ENCODE assay signal across 11 cellular contexts in genomic region chrX:136030357-136031225, GRCh38. TPM values are rescaled to one million over a fixed set of nuclear protein-coding genes. Genes with fewer than 3 reads are reported as not detected.
A peak's percentile ranks its signal among the peaks of the same experiment; 100 is the strongest.
DNase-seq lines count a peak whose midpoint lies in the region; ATAC-seq, FAIRE-seq and TF ChIP-seq lines count a peak whose summit lies in the region.
"Had no signal": no experiment of that assay in that cellular context is flagged by ENCODE, and none has a peak within 500 bp of the region (broad histone marks: within the 10 kb centered on the region; RNA-seq: fewer than 3 reads in every experiment).

No MANE protein-coding gene starts in this region.

- peaks cover 16% of the 10 kb centered on the region for H3K4me1 Mint-ChIP-seq in HFFc6 (ENCODE audit: low read depth)

- no peaks in the 10 kb centered on the region; the same call in 1 of the 2 replicates for H3K27me3 Mint-ChIP-seq in HFFc6 (ENCODE audit: insufficient read depth)

- DNase-seq in HFFc6 (peak; percentile 51), coronary artery (ENCODE audit: low spot score) (peak; percentile 89), left lung (no peak), NOMO-1 treated with dmso at 0.1 percent for 144 hours (lab: John Stamatoyannopoulos, UW; ENCODE audit: unreplicated experiment) (no peak), CD1c-positive myeloid dendritic cell (ENCODE audit: extremely low spot score) (no peak), RCC 7860 (ENCODE audit: low spot score) (no peak), ecto neural progenitor cell (ENCODE audit: low spot score) (no peak)
- DNase-seq: PC-3 had no signal

- H3K4me1 ChIP-seq in left lung (no peaks in the 10 kb centered on the region), subcutaneous abdominal adipose tissue (ENCODE audit: control insufficient read depth in 5 of 5, insufficient read depth in 5 of 5, low read length in 5 of 5) (peaks cover 2 to 41% (median 27%) of the 10 kb centered on the region in 5 donors)

- peak overlapping the region in 1 of 5 donors; percentile 27 for H3K9ac ChIP-seq in subcutaneous abdominal adipose tissue (ENCODE audit: low read length in 5 of 5)

- H3K27me3 ChIP-seq in left lung (no peaks in the 10 kb centered on the region), subcutaneous abdominal adipose tissue (ENCODE audit: control insufficient read depth in 5 of 5, insufficient read depth in 4 of 5, low read length in 5 of 5) (peaks cover 0 to 5% (median 3%) of the 10 kb centered on the region in 5 donors)

- ATAC-seq in left lung: peak; percentile 57
- ATAC-seq: activated CD4-positive, CD25-positive, alpha-beta regulatory T cell treated with anti-CD3 and anti-CD28 coated beads, Interleukin-2, amount 50 U/mL, for 24 hours; PC-3 had no signal

- H3K27ac Mint-ChIP-seq in HFFc6: peak overlapping the region; percentile 94

- H3K27ac ChIP-seq in coronary artery (peak overlapping the region; percentile 76 to 90), left lung (peak overlapping the region in 1 of 2 donors; percentile 16), subcutaneous abdominal adipose tissue (ENCODE audit: low read depth, low read length) (peak overlapping the region; percentile 68)

- H3K9me3 Mint-ChIP-seq in HFFc6: no peaks in the 10 kb centered on the region

- no peak for FAIRE-seq in RCC 7860 (lab: Jason Lieb, UNC)
- FAIRE-seq: urothelium cell line had no signal

- H3K36me3 ChIP-seq in left lung (peaks cover 0 to 6% of the 10 kb centered on the region in 2 donors), subcutaneous abdominal adipose tissue (ENCODE audit: control insufficient read depth in 5 of 5, insufficient read depth in 5 of 5, low read length in 5 of 5) (no peaks in the 10 kb centered on the region)

- peak overlapping the region; percentile 38 for H3K4me3 Mint-ChIP-seq in HFFc6

- H3K4me3 ChIP-seq in coronary artery (no peak overlapping the region), left lung (no peak overlapping the region), subcutaneous abdominal adipose tissue (ENCODE audit: low read depth in 1 of 5, low read length in 5 of 5) (no peak overlapping the region)

- intact Hi-C loops in left lung (cut with DNase I): no loop called here

- H3K9me3 ChIP-seq in left lung: no peaks in the 10 kb centered on the region
- H3K9me3 ChIP-seq in subcutaneous abdominal adipose tissue (ENCODE audit: control insufficient read depth in 5 of 5, low read length in 5 of 5): no peaks in the 10 kb centered on the region

- TF ChIP-seq CTCF in HFFc6 (IDR thresholded peaks at IDR 0.05) (no peak), coronary artery (IDR thresholded peaks at IDR 0.05) (no peak), left lung (IDR thresholded peaks at IDR 0.05) (no peak)

- H3K36me3 Mint-ChIP-seq in HFFc6 (ENCODE audit: low read depth): no peaks in the 10 kb centered on the region

RNA-seq across cellular contexts. Expression of gene SLC9A6, which starts 45.4 kb away (rescaled TPM):
- 10 to 100 TPM; 16.0 to 22.7 (median 18.6) TPM for total RNA-seq in HFFc6 (2021; fragmentation: NEBNext Ultra II Directional; extraction: Animal tissue kit (Norgen Biotek cat#: 25700))
- 10 to 100 TPM; 15.1 to 17.1 TPM for total RNA-seq in left lung

RNA-seq across cellular contexts. Expression of gene MMGT1, which starts 56.8 kb away (rescaled TPM):
- 10 to 100 TPM; 28.5 to 34.4 (median 31.5) TPM for total RNA-seq in HFFc6 (2021; fragmentation: NEBNext Ultra II Directional; extraction: Animal tissue kit (Norgen Biotek cat#: 25700))
- 10 to 100 TPM; 28.0 to 30.5 TPM for total RNA-seq in left lung

Comparison
In these comparisons a context has a peak if more than half of its experiments do, and no peak if none do; other contexts are left out.
1. DNase-seq: peak in HFFc6 (single experiment) and coronary artery (single experiment); none in left lung (0 of 2), NOMO-1 treated with dmso at 0.1 percent for 144 hours (single experiment), CD1c-positive myeloid dendritic cell (single experiment), RCC 7860 (single experiment) and ecto neural progenitor cell (single experiment).